Comparison of ENCODE assay signal across 1 cellular context in genomic region chr1:27563407-27564263, GRCh38.
TF ChIP-seq lines count a peak whose summit lies in the region.

No MANE protein-coding gene starts in this region.

TF ChIP-seq in endothelial cell of umbilical vein, 7 proteins besides CTCF, POLR2A, EP300 and RAD21:
- TF ChIP-seq POLR2AphosphoS5 (IDR thresholded peaks at IDR 0.05; ENCODE audit: insufficient read depth, low read depth, low read length): no peak
- TF ChIP-seq EZH2 (IDR thresholded peaks at IDR 0.05; ENCODE audit: borderline replicate concordance, low read depth, low read length, severe bottlenecking): no peak
- no peak for TF ChIP-seq MYC (IDR thresholded peaks at IDR 0.05; ENCODE audit: low read depth, low read length)
- no peak for TF ChIP-seq JUN (IDR thresholded peaks at IDR 0.05; ENCODE audit: borderline replicate concordance, insufficient read depth, insufficient read length, low read depth)
- TF ChIP-seq MAX (IDR thresholded peaks at IDR 0.05; ENCODE audit: insufficient read depth, insufficient read length): no peak
- TF ChIP-seq GATA2 (IDR thresholded peaks at IDR 0.05; ENCODE audit: insufficient read depth, insufficient read length, low read depth, low read length): no peak
- TF ChIP-seq FOS (IDR thresholded peaks at IDR 0.05; ENCODE audit: borderline replicate concordance, insufficient read depth, low read length): no peak
